In genomic region chr1:54488831-54489626, GRCh38 we compare ENCODE assay signal across 8 cellular contexts. TPM values are rescaled to one million over a fixed set of nuclear protein-coding genes. Genes with fewer than 3 reads are reported as not detected.
DNase-seq lines count a peak whose midpoint lies in the region; ATAC-seq and TF ChIP-seq lines count a peak whose summit lies in the region.

No MANE protein-coding gene starts in this region.

- H3K36me3 Mint-ChIP-seq in activated T-helper 17 cell treated with anti-CD3 and anti-CD28 coated beads, Interleukin-2, amount 50 U/mL, for 72 hours (ENCODE audit: low read depth): no peaks in the 10 kb centered on the region
- peaks cover 0 to 7% of the 10 kb centered on the region in 2 donors for H3K36me3 Mint-ChIP-seq in naive B cell

- H3K27me3 ChIP-seq in BLaER1 (no peaks in the 10 kb centered on the region), HUES48 (ENCODE audit: control insufficient read depth, insufficient read depth, low read length) (peaks cover 23% of the 10 kb centered on the region), fibroblast of lung (ENCODE audit: control insufficient read depth, insufficient read depth, low read length) (no peaks in the 10 kb centered on the region)

- no peaks in the 10 kb centered on the region for H3K9me3 ChIP-seq in BLaER1
- no peaks in the 10 kb centered on the region for H3K9me3 ChIP-seq in HUES48 (ENCODE audit: control insufficient read depth, insufficient read depth, low read length)
- H3K9me3 ChIP-seq in fibroblast of lung (ENCODE audit: control insufficient read depth, insufficient read depth, low read depth, low read length): no peaks in the 10 kb centered on the region

- H3K36me3 ChIP-seq in BLaER1: no peaks in the 10 kb centered on the region
- no peaks in the 10 kb centered on the region for H3K36me3 ChIP-seq in HUES48 (ENCODE audit: control insufficient read depth, insufficient read depth, low read length)
- H3K36me3 ChIP-seq in fibroblast of lung (ENCODE audit: control insufficient read depth, insufficient read depth, low read length): no peaks in the 10 kb centered on the region

- no peaks in the 10 kb centered on the region for H3K79me2 ChIP-seq in fibroblast of lung (ENCODE audit: control insufficient read depth, insufficient read depth, low read length)

- peak; percentile 64 to 86 for TF ChIP-seq CTCF in fibroblast of lung (conservative IDR thresholded peaks at IDR 0.05 in 1 of 2, IDR thresholded peaks at IDR 0.05 in 1 of 2; ENCODE audit: low read depth in 1 of 2, low read length in 2 of 2)

- H3K4me1 ChIP-seq in BLaER1 (peaks cover 66% of the 10 kb centered on the region), HUES48 (ENCODE audit: control insufficient read depth, insufficient read depth, low read length) (peaks cover 35% of the 10 kb centered on the region), fibroblast of lung (ENCODE audit: control insufficient read depth, extremely low read depth, insufficient read depth, low read length) (peaks cover 7% of the 10 kb centered on the region)

- peak overlapping the region; percentile 80 for H3K9ac ChIP-seq in BLaER1
- peak overlapping the region; percentile 71 for H3K9ac ChIP-seq in HUES48 (ENCODE audit: low read depth, low read length)
- H3K9ac ChIP-seq in fibroblast of lung (ENCODE audit: insufficient read depth, low read length): peak overlapping the region; percentile 48

- H4K20me1 ChIP-seq in BLaER1 (no peaks in the 10 kb centered on the region), fibroblast of lung (ENCODE audit: control insufficient read depth, extremely low read depth, insufficient read depth, low read length) (no peaks in the 10 kb centered on the region)

- peak overlapping the region; percentile 82 for H3K27ac Mint-ChIP-seq in activated T-helper 17 cell treated with anti-CD3 and anti-CD28 coated beads, Interleukin-2, amount 50 U/mL, for 72 hours
- H3K27ac Mint-ChIP-seq in naive B cell: peak overlapping the region in 5 of 6 donors; percentile 69 to 83 (median 78)

- H3K4me3 ChIP-seq in BLaER1: peak overlapping the region; percentile 75
- H3K4me3 ChIP-seq in HUES48 (ENCODE audit: low read depth, low read length): peak overlapping the region; percentile 71
- H3K4me3 ChIP-seq in fibroblast of lung (replicated peaks in 1 of 4; ENCODE audit: control extremely low read depth in 1 of 4, insufficient read depth in 1 of 4, low read depth in 3 of 4, low read length in 4 of 4): peak overlapping the region; percentile 41 to 66 (median 56)

- peak overlapping the region; percentile 36 for H2AFZ ChIP-seq in fibroblast of lung (ENCODE audit: low read length)

- H3K27ac ChIP-seq in BLaER1: peak overlapping the region; percentile 82
- H3K27ac ChIP-seq in HUES48 (ENCODE audit: low read depth, low read length): peak overlapping the region; percentile 96
- H3K27ac ChIP-seq in fibroblast of lung (ENCODE audit: insufficient read depth, low read length): peak overlapping the region; percentile 93

- H3K27me3 Mint-ChIP-seq in activated T-helper 17 cell treated with anti-CD3 and anti-CD28 coated beads, Interleukin-2, amount 50 U/mL, for 72 hours: no peaks in the 10 kb centered on the region
- peaks cover 11 to 19% (median 14%) of the 10 kb centered on the region in 3 donors for H3K27me3 Mint-ChIP-seq in naive B cell

- peak overlapping the region; percentile 71 for H3K4me3 Mint-ChIP-seq in activated T-helper 17 cell treated with anti-CD3 and anti-CD28 coated beads, Interleukin-2, amount 50 U/mL, for 72 hours
- H3K4me3 Mint-ChIP-seq in naive B cell: peak overlapping the region; percentile 89 to 96 (median 92)

- H3K4me2 ChIP-seq in BLaER1 (peak overlapping the region; percentile 97), fibroblast of lung (ENCODE audit: extremely low read depth, insufficient read depth, low read length) (peak overlapping the region; percentile 30)

- no peaks in the 10 kb centered on the region for H3K9me3 Mint-ChIP-seq in activated T-helper 17 cell treated with anti-CD3 and anti-CD28 coated beads, Interleukin-2, amount 50 U/mL, for 72 hours
- H3K9me3 Mint-ChIP-seq in naive B cell: no peaks in the 10 kb centered on the region

- peaks cover 13% of the 10 kb centered on the region for H3K4me1 Mint-ChIP-seq in activated T-helper 17 cell treated with anti-CD3 and anti-CD28 coated beads, Interleukin-2, amount 50 U/mL, for 72 hours
- H3K4me1 Mint-ChIP-seq in naive B cell: peaks cover 27 to 47% (median 32%) of the 10 kb centered on the region in 3 donors

- DNase-seq in GM19240 (ENCODE audit: insufficient read length, low spot score) (peak; percentile 93), OCI-M1 (lab: John Stamatoyannopoulos, UW) (peak; percentile 88), fibroblast of lung (ENCODE audit: low read depth in 2 of 2) (peak; percentile 63 to 65), naive B cell (peak; percentile 76)
- peak; percentile 48 for DNase-seq in stimulated activated naive CD4-positive, alpha-beta T cell treated with Interleukin-2 at 50 U/mL for 16 hours (lab: John Stamatoyannopoulos, UW)

- peak; percentile 75 for ATAC-seq in activated T-helper 17 cell treated with anti-CD3 and anti-CD28 coated beads, Interleukin-2, amount 50 U/mL, for 72 hours (replicated peaks)
- ATAC-seq in naive B cell (ENCODE audit: low read depth in 2 of 2): peak; percentile 72 to 75

RNA-seq across cellular contexts. Expression of gene ACOT11, which starts 59.0 kb away (rescaled TPM):
- total RNA-seq in activated T-helper 17 cell treated with anti-CD3 and anti-CD28 coated beads, Interleukin-2, amount 50 U/mL, for 72 hours: 1 to 10 TPM; 1.0 to 3.2 TPM
- 0.77 and 2.5 TPM in 2 replicates for total RNA-seq in fibroblast of lung
- polyA plus RNA-seq in fibroblast of lung (0.73 and 1.4 TPM in 2 replicates), naive B cell (ENCODE audit: low read depth in 6 of 6) (not detected)
- 0.62 and 2.2 TPM in 2 replicates for polyA plus RNA-seq in fibroblast of lung (2012)
- 1.9 and 3.9 TPM in 2 replicates for polyA minus RNA-seq in fibroblast of lung (ENCODE audit: low replicate concordance)

Comparison
In these comparisons a context has a peak if more than half of its experiments do, and no peak if none do; other contexts are left out.
1. Peak in every context shown above with its lines: DNase-seq, ATAC-seq, H3K4me3 ChIP-seq and H3K27ac ChIP-seq.